ENCODE assay signal across 9 cellular contexts in the genomic region with DNA sequence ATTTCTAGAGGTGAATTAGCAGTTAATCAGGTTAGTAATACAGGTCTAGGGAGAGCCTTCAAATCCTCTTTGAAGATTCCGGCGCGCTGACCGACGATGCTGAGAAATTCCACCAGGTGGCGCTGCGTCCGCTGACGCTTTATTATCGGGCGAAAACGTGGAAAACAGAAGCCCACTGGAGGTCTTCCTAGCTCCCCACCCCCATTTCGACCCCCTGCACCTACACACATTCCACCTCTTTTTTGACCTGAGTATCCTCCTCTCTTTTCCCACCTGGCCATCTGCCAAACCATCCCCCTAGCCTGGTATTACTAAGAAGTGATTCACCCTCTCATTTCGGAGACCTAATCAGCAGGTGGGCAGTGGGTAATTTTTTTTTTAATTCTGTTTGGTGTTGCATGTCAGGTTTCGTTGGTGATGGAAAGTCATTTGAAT.
DNase-seq lines count a peak whose midpoint lies in the region; ATAC-seq, FAIRE-seq and TF ChIP-seq lines count a peak whose summit lies in the region.
"Had no signal": no experiment of that assay in that cellular context is flagged by ENCODE, and none has a peak within 500 bp of the region (broad histone marks: within the 10 kb centered on the region; RNA-seq: fewer than 3 reads in every experiment).

No MANE protein-coding gene starts in this region.

- 2% methylated on average over 15 of the region's 15 CpGs for WGBS in HepG2 (ENCODE audit: low lambda C conversion rate)

- H3K27me3 ChIP-seq in colonic mucosa (no peaks in the 10 kb centered on the region), HepG2 (ENCODE audit: control insufficient read depth in 1 of 2, insufficient read depth in 2 of 2, low read length in 2 of 2) (0 out of 5 replicates have a peak, but pooled peaks cover 0 to 13% of the 10 kb centered on the region in 2 experiments)

- TF ChIP-seq POLR2A in HepG2 (IDR thresholded peaks at IDR 0.05; ENCODE audit: insufficient read depth in 1 of 2, low read depth in 2 of 2, low read length in 2 of 2), result no peak

- BruUV-seq in HepG2 (replicated peaks; lab: Mats Ljungman, UMichigan), result no TSS peak

- H2AFZ ChIP-seq in HepG2 (ENCODE audit: low read length), result peak overlapping the region; percentile 47

- no peaks in the 10 kb centered on the region for H3K4me1 ChIP-seq in colonic mucosa
- H3K4me1 ChIP-seq in HepG2 (ENCODE audit: insufficient read depth, low read length), result no peaks in the 10 kb centered on the region

- H4K20me1 ChIP-seq in HepG2 (ENCODE audit: insufficient read depth, low read length), result no peaks in the 10 kb centered on the region

- TF ChIP-seq CTCF in WTC11 (IDR thresholded peaks at IDR 0.05) (peak; percentile 83), colonic mucosa (IDR thresholded peaks at IDR 0.05) (peak; percentile 94), HepG2 (CRISPR knock-in tag; IDR thresholded peaks at IDR 0.05) (peak; percentile 92)

- in situ Hi-C loops in G401 (cut with HindIII; ENCODE audit: low sequenced_read_pairs), result no loop called here
- in situ Hi-C loops in HepG2 (cut with HindIII; ENCODE audit: extremely low pct_ligation_motif_present, low pct_unique_long_range_greater_than_20kb), result loop anchor here (5.0 kb wide), 2 partner anchors 65 to 105 kb away; partner anchors contain the start of gene RIN2

- FAIRE-seq in HepG2 (lab: Jason Lieb, UNC), result peak; percentile 30

- no peaks in the 10 kb centered on the region; the same call in 1 of the 2 replicates for H3K27me3 Mint-ChIP-seq in WTC11 (ENCODE audit: low read depth)

- TF ChIP-seq EP300 in HepG2 (IDR thresholded peaks at IDR 0.05; ENCODE audit: low read depth in 2 of 2, low read length in 2 of 2), result no peak
- no peak for TF ChIP-seq EP300 in HepG2 (CRISPR knock-in tag; IDR thresholded peaks at IDR 0.05; ENCODE audit: borderline replicate concordance)

- CTCF ChIA-PET in WTC11 (lab: Charles Lee) (interaction anchor here (0.5 to 1.8 kb wide), 13 partner anchors 10 to 1557 kb away, joined by 3 to 6 read pairs (median 4); partner anchors contain the start of gene NAA20), HepG2 (lab: Yijun Ruan, JAX; ENCODE audit: low intra/inter-chr PET ratio, low total read pairs) (interaction anchor here (0.8 to 2.8 kb wide), 3 partner anchors 92 to 303 kb away, joined by 3 to 48 read pairs (median 12); no protein-coding TSS in a partner anchor)

- POLR2A ChIA-PET in WTC11 (lab: Charles Lee) (no interaction called here), HepG2 (lab: Yijun Ruan, JAX) (no interaction called here)

- H3K9me3 Mint-ChIP-seq in WTC11, result peaks cover 4% of the 10 kb centered on the region
- H3K9me3 Mint-ChIP-seq: activated naive CD4-positive, alpha-beta T cell treated with anti-CD3 and anti-CD28 coated beads, Interleukin-2, amount 50 U/mL, for 72 hours had no signal

- peak; percentile 28 for ATAC-seq in WTC11
- ATAC-seq in HepG2, result peak; percentile 63
- no peak for ATAC-seq in HG02938 (IDR thresholded peaks at IDR 0.05; ENCODE audit: unreplicated experiment)
- ATAC-seq in GM18868 (IDR thresholded peaks at IDR 0.05; ENCODE audit: unreplicated experiment), result no peak

- peak; percentile 68; the same call in 1 of the 2 replicates for TF ChIP-seq RAD21 in HepG2 (CRISPR knock-in tag; IDR thresholded peaks at IDR 0.05)

- H3K9me3 ChIP-seq in colonic mucosa (no peaks in the 10 kb centered on the region), HepG2 (ENCODE audit: low read length) (no peaks in the 10 kb centered on the region)

- intact Hi-C loops in colonic mucosa (cut with DNase I), result loop anchor here (5.0 kb wide), 2 partner anchors 90 to 110 kb away; no protein-coding TSS in a partner anchor
- intact Hi-C loops in HepG2 (cut with micrococcal nuclease; ENCODE audit: unreplicated experiment), result loop anchor here (1.0 to 2.0 kb wide), 4 partner anchors 66 to 303 kb away; partner anchors contain the start of gene RIN2

- H3K79me2 ChIP-seq in HepG2 (ENCODE audit: insufficient read depth, low read length), result no peaks in the 10 kb centered on the region

- H3K4me3 ChIP-seq in colonic mucosa, result no peak overlapping the region
- no peak overlapping the region for H3K4me3 ChIP-seq in HepG2 (replicated peaks in 1 of 3; ENCODE audit: insufficient read depth in 1 of 3, low read depth in 2 of 3, low read length in 3 of 3)

- H3K36me3 ChIP-seq in colonic mucosa, result no peaks in the 10 kb centered on the region
- H3K36me3 ChIP-seq in HepG2 (replicated peaks in 1 of 2; ENCODE audit: control insufficient read depth in 1 of 2, insufficient read depth in 2 of 2, low read length in 2 of 2), result no peaks in the 10 kb centered on the region

- H3K4me1 Mint-ChIP-seq in WTC11, result peaks cover 10% of the 10 kb centered on the region

- DNase-seq in G401 (ENCODE audit: low spot score) (peak; percentile 33), NAMALWA (ENCODE audit: low spot score) (peak; percentile 51), WTC11 (ENCODE audit: low spot score) (peak; percentile 76), colonic mucosa (peak; percentile 73), HepG2 (ENCODE audit: low spot score) (peak; percentile 37)
- DNase-seq in stimulated activated CD4-positive, alpha-beta T cell treated with anti-CD3 and anti-CD28 coated beads, TNF-alpha, amount 100 ng/mL, for 4 hours (ENCODE audit: low read depth in 3 of 3), result peak in 2 of 3 experiments; percentile 3 to 23

- H3K27ac Mint-ChIP-seq in WTC11, result no peak overlapping the region
- H3K27ac Mint-ChIP-seq: activated naive CD4-positive, alpha-beta T cell treated with anti-CD3 and anti-CD28 coated beads, Interleukin-2, amount 50 U/mL, for 72 hours had no signal

- peak overlapping the region; percentile 29; the same call in 1 of the 2 replicates for H3K4me3 Mint-ChIP-seq in WTC11

- 0 out of 2 replicates have a peak, but pooled peaks cover under 1% of the 10 kb centered on the region for H3K36me3 Mint-ChIP-seq in WTC11
- H3K36me3 Mint-ChIP-seq: activated naive CD4-positive, alpha-beta T cell treated with anti-CD3 and anti-CD28 coated beads, Interleukin-2, amount 50 U/mL, for 72 hours had no signal

- peak overlapping the region; percentile 47 for H3K4me2 ChIP-seq in HepG2 (ENCODE audit: low read depth, low read length)

- H3K9ac ChIP-seq in colonic mucosa (ENCODE audit: low read depth in 2 of 2, low read length in 2 of 2) (no peak overlapping the region), HepG2 (ENCODE audit: insufficient read depth, low read depth, low read length) (no peak overlapping the region)

- H3K27ac ChIP-seq in colonic mucosa, result no peak overlapping the region
- no peak overlapping the region for H3K27ac ChIP-seq in HepG2 (ENCODE audit: extremely low read length, insufficient read depth, low read length)

TF ChIP-seq in WTC11, 78 proteins besides CTCF, POLR2A, EP300 and RAD21 (continues in another document):
- TF ChIP-seq ZNF425 (CRISPR knock-in tag; conservative IDR thresholded peaks at IDR 0.05) (no peak), MLX (CRISPR knock-in tag; IDR thresholded peaks at IDR 0.05) (no peak), ZNF317 (CRISPR knock-in tag; IDR thresholded peaks at IDR 0.05; ENCODE audit: borderline replicate concordance, low read depth) (no peak), ETV6 (CRISPR knock-in tag; IDR thresholded peaks at IDR 0.05) (no peak)

TF ChIP-seq in HepG2, 621 proteins besides CTCF, POLR2A, EP300 and RAD21 (continues in another document):
- 0 out of 2 replicates have a peak, but pooled peaks have one; percentile 29 for TF ChIP-seq KLF6 (CRISPR knock-in tag; IDR thresholded peaks at IDR 0.05)
- peak; percentile 69 for TF ChIP-seq TCF7 (IDR thresholded peaks at IDR 0.05; ENCODE audit: low read depth)
- TF ChIP-seq, protein P1, sequence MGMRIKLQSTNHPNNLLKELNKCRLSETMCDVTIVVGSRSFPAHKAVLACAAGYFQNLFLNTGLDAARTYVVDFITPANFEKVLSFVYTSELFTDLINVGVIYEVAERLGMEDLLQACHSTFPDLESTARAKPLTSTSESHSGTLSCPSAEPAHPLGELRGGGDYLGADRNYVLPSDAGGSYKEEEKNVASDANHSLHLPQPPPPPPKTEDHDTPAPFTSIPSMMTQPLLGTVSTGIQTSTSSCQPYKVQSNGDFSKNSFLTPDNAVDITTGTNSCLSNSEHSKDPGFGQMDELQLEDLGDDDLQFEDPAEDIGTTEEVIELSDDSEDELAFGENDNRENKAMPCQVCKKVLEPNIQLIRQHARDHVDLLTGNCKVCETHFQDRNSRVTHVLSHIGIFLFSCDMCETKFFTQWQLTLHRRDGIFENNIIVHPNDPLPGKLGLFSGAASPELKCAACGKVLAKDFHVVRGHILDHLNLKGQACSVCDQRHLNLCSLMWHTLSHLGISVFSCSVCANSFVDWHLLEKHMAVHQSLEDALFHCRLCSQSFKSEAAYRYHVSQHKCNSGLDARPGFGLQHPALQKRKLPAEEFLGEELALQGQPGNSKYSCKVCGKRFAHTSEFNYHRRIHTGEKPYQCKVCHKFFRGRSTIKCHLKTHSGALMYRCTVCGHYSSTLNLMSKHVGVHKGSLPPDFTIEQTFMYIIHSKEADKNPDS (CRISPR knock-in tag; IDR thresholded peaks at IDR 0.05), result no peak
- no peak for TF ChIP-seq HNF4G (IDR thresholded peaks at IDR 0.05; ENCODE audit: borderline replicate concordance, low read depth, low read length)
- TF ChIP-seq HNF4G (CRISPR knock-in tag; IDR thresholded peaks at IDR 0.05; ENCODE audit: borderline replicate concordance, low read depth), result no peak
- peak; percentile 68; the same call in 1 of the 2 replicates for TF ChIP-seq KDM2A (CRISPR knock-in tag; IDR thresholded peaks at IDR 0.05; ENCODE audit: borderline replicate concordance, low read depth)
- TF ChIP-seq, protein P2, sequence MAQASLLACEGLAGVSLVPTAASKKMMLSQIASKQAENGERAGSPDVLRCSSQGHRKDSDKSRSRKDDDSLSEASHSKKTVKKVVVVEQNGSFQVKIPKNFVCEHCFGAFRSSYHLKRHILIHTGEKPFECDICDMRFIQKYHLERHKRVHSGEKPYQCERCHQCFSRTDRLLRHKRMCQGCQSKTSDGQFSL (CRISPR knock-in tag; IDR thresholded peaks at IDR 0.05), result no peak
- TF ChIP-seq, protein P3, sequence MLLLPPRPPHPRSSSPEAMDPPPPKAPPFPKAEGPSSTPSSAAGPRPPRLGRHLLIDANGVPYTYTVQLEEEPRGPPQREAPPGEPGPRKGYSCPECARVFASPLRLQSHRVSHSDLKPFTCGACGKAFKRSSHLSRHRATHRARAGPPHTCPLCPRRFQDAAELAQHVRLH (CRISPR knock-in tag; IDR thresholded peaks at IDR 0.05; ENCODE audit: borderline replicate concordance, low read depth), result peak; percentile 40; the same call in 1 of the 2 replicates
- 0 out of 2 replicates have a peak, but pooled peaks have one; percentile 56 for TF ChIP-seq EZH2 (conservative IDR thresholded peaks at IDR 0.05; ENCODE audit: low read depth, low read length)
- TF ChIP-seq ZFY (CRISPR knock-in tag; IDR thresholded peaks at IDR 0.05), result no peak
- 0 out of 2 replicates have a peak, but pooled peaks have one; percentile 54 for TF ChIP-seq ZSCAN9 (CRISPR knock-in tag; IDR thresholded peaks at IDR 0.05; ENCODE audit: borderline replicate concordance)
- no peak for TF ChIP-seq RBFOX2 (IDR thresholded peaks at IDR 0.05; ENCODE audit: low read depth, low read length)

Comparison
In these comparisons a context has a peak if more than half of its experiments do, and no peak if none do; other contexts are left out.
1. DNase-seq: peak in every context shown above with its lines; median percentile 76 in WTC11; 73 in colonic mucosa; 51 in NAMALWA; 37 in HepG2; 33 in G401; 13 in stimulated activated CD4-positive, alpha-beta T cell treated with anti-CD3 and anti-CD28 coated beads, TNF-alpha, amount 100 ng/mL, for 4 hours.
2. ATAC-seq: peak in WTC11 (single experiment) and HepG2 (single experiment); none in HG02938 (single experiment) and GM18868 (single experiment).
3. Peak in every context shown above with its lines, with median percentiles within 50 percentile points of each other: CTCF ChIP-seq.